8 cellular contexts compared by ENCODE assay signal in the genomic region with DNA sequence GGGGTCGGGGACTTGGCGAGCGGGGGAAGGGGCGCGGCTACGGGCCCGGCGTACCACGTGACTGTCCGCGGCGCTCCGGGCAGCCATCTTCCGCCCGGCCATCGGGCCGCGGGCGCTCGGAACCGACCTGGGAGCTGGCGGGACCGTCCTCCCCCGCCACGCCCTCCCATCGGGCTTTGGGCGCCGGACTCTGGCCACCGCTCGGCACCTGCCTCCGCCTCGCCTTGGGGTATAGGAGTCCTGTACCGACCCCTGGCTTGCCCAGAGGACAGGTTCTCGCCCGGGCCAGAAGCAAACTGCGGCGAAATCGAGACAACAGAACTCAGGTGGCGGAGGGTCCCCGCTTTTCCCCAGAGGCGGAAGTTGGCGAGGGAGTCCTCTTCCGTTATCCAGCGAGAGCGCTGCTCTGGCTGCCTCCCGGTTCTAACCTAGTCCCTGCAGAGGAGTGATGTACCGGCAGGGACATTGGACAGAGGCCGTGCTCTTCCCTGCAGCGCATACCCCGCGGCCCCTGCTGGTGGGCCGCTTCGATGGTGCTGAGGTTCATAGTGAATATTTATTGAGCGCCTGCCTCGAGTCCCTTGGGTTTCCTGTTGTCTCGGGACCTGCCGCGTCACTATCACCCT. TPM values are rescaled to one million over a fixed set of nuclear protein-coding genes. Genes with fewer than 3 reads are reported as not detected.
DNase-seq lines count a peak whose midpoint lies in the region; ATAC-seq and TF ChIP-seq lines count a peak whose summit lies in the region.

No MANE protein-coding gene starts in this region.

- H3K9ac ChIP-seq in endocrine pancreas (ENCODE audit: control insufficient read depth, insufficient read depth, low read length) = peak overlapping the region; percentile 55

- H3K27me3 Mint-ChIP-seq in CD8-positive, alpha-beta T cell (ENCODE audit: low read depth) = no peaks in the 10 kb centered on the region
- H3K27me3 Mint-ChIP-seq in activated CD8-positive, alpha-beta memory T cell treated with anti-CD3 and anti-CD28 coated beads, Interleukin-2, amount 10 ng/mL, durations not matched to agents 7 days and 5 days = peaks cover 14% of the 10 kb centered on the region

- H3K4me3 ChIP-seq in CD8-positive, alpha-beta T cell (ENCODE audit: low read depth, low read length) = peak overlapping the region; percentile 97
- peak overlapping the region; percentile 90 for H3K4me3 ChIP-seq in endocrine pancreas (ENCODE audit: control insufficient read depth, insufficient read depth, low read length)

- H3K4me1 Mint-ChIP-seq in CD8-positive, alpha-beta T cell (ENCODE audit: low read depth) = peaks cover 29% of the 10 kb centered on the region
- peaks cover 45% of the 10 kb centered on the region for H3K4me1 Mint-ChIP-seq in activated CD8-positive, alpha-beta memory T cell treated with anti-CD3 and anti-CD28 coated beads, Interleukin-2, amount 10 ng/mL, durations not matched to agents 7 days and 5 days

- H3K9me3 Mint-ChIP-seq in CD8-positive, alpha-beta T cell = no peaks in the 10 kb centered on the region
- no peaks in the 10 kb centered on the region for H3K9me3 Mint-ChIP-seq in activated CD8-positive, alpha-beta memory T cell treated with anti-CD3 and anti-CD28 coated beads, Interleukin-2, amount 10 ng/mL, durations not matched to agents 7 days and 5 days (ENCODE audit: low read depth)

- peaks cover 24% of the 10 kb centered on the region for H3K36me3 Mint-ChIP-seq in CD8-positive, alpha-beta T cell
- H3K36me3 Mint-ChIP-seq in activated CD8-positive, alpha-beta memory T cell treated with anti-CD3 and anti-CD28 coated beads, Interleukin-2, amount 10 ng/mL, durations not matched to agents 7 days and 5 days = peaks cover 12% of the 10 kb centered on the region

- peak overlapping the region; percentile 99 for H3K27ac ChIP-seq in CD8-positive, alpha-beta T cell (ENCODE audit: low read depth, low read length)

- H3K4me3 Mint-ChIP-seq in CD8-positive, alpha-beta T cell = peak overlapping the region; percentile 97
- peak overlapping the region; percentile 95 for H3K4me3 Mint-ChIP-seq in activated CD8-positive, alpha-beta memory T cell treated with anti-CD3 and anti-CD28 coated beads, Interleukin-2, amount 10 ng/mL, durations not matched to agents 7 days and 5 days

- H3K4me1 ChIP-seq in CD8-positive, alpha-beta T cell (ENCODE audit: insufficient read depth, low read length) = peaks cover 24% of the 10 kb centered on the region
- peaks cover 21% of the 10 kb centered on the region for H3K4me1 ChIP-seq in endocrine pancreas (ENCODE audit: control insufficient read depth, insufficient read depth, low read length)

- ATAC-seq in CD8-positive, alpha-beta T cell = peak; percentile 32
- peak; percentile 38 for ATAC-seq in HG03342 (IDR thresholded peaks at IDR 0.05; ENCODE audit: unreplicated experiment)
- peak; percentile 50 for ATAC-seq in activated CD8-positive, alpha-beta memory T cell treated with anti-CD3 and anti-CD28 coated beads, Interleukin-2, amount 10 ng/mL, durations not matched to agents 7 days and 5 days

- no peaks in the 10 kb centered on the region for H3K36me3 ChIP-seq in CD8-positive, alpha-beta T cell (ENCODE audit: insufficient read depth, low read length)
- H3K36me3 ChIP-seq in endocrine pancreas (ENCODE audit: control insufficient read depth, insufficient read depth, low read length) = no peaks in the 10 kb centered on the region

- peak; percentile 32 to 79 (median 61) for DNase-seq in CD8-positive, alpha-beta T cell
- peak; percentile 87 for DNase-seq in NCI-H774 (lab: John Stamatoyannopoulos, UW)
- peak; percentile 76 for DNase-seq in activated CD8-positive, alpha-beta memory T cell treated with anti-CD3 and anti-CD28 coated beads, Interleukin-2, amount 10 ng/mL, durations not matched to agents 7 days and 5 days
- peak; percentile 95 for DNase-seq in mesenteric fat pad (ENCODE audit: low spot score)
- peak; percentile 42 for DNase-seq in stimulated activated CD8-positive, alpha-beta memory T cell treated with anti-CD3 and anti-CD28 coated beads, Interleukin-4, amount 100 ng/mL, for 24 hours (ENCODE audit: low read depth)

- intact Hi-C loops in CD8-positive, alpha-beta T cell (cut with DNase I, micrococcal nuclease) = loop anchor here (1.0 to 10.0 kb wide), 9 partner anchors 28 to 1090 kb away; a partner anchor contains a TSS

- CTCF ChIA-PET in CD8-positive, alpha-beta T cell (lab: Charles Lee) = interaction anchor here (0.7 to 1.9 kb wide), 6 partner anchors 27 to 207 kb away, joined by 3 to 6 read pairs (median 4); no protein-coding TSS in a partner anchor
- CTCF ChIA-PET in activated CD8-positive, alpha-beta memory T cell treated with anti-CD3 and anti-CD28 coated beads, Interleukin-2, amount 10 ng/mL, durations not matched to agents 7 days and 5 days (lab: Charles Lee) = interaction anchor here (0.8 to 3.4 kb wide), 6 partner anchors 12 to 228 kb away, joined by 3 to 21 read pairs (median 4); no protein-coding TSS in a partner anchor

- peak; percentile 57 for TF ChIP-seq CTCF in CD8-positive, alpha-beta T cell (IDR thresholded peaks at IDR 0.05)

- peak; percentile 75 for TF ChIP-seq POLR2A in GM19193 (IDR thresholded peaks at IDR 0.05; ENCODE audit: extremely low read depth, insufficient read depth, insufficient read length)

- POLR2A ChIA-PET in CD8-positive, alpha-beta T cell (lab: Charles Lee) = interaction anchor here (0.7 to 6.5 kb wide), 12 partner anchors 9 to 1086 kb away, joined by 3 to 40 read pairs (median 4); a partner anchor contains a TSS

- H3K27ac Mint-ChIP-seq in CD8-positive, alpha-beta T cell = peak overlapping the region; percentile 96
- peak overlapping the region; percentile 92 for H3K27ac Mint-ChIP-seq in activated CD8-positive, alpha-beta memory T cell treated with anti-CD3 and anti-CD28 coated beads, Interleukin-2, amount 10 ng/mL, durations not matched to agents 7 days and 5 days

- no peaks in the 10 kb centered on the region for H3K27me3 ChIP-seq in CD8-positive, alpha-beta T cell (ENCODE audit: insufficient read depth, low read length)
- H3K27me3 ChIP-seq in endocrine pancreas (ENCODE audit: control insufficient read depth, insufficient read depth, low read length) = no peaks in the 10 kb centered on the region

- H3K9me3 ChIP-seq in CD8-positive, alpha-beta T cell (ENCODE audit: low read length) = no peaks in the 10 kb centered on the region
- no peaks in the 10 kb centered on the region for H3K9me3 ChIP-seq in endocrine pancreas (ENCODE audit: control insufficient read depth, low read length)

RNA-seq across cellular contexts. Expression of a gene that starts 1.2 kb away (rescaled TPM):
- 10 to 100 TPM; 17.0 to 19.9 TPM for total RNA-seq in CD8-positive, alpha-beta T cell
- total RNA-seq in activated CD8-positive, alpha-beta memory T cell treated with anti-CD3 and anti-CD28 coated beads, Interleukin-2, amount 10 ng/mL, durations not matched to agents 7 days and 5 days = 10 to 100 TPM; 37.0 to 38.4 TPM
- total RNA-seq in mesenteric fat pad = 37.2 TPM

Comparison
In these comparisons a context has a peak if more than half of its experiments do, and no peak if none do; other contexts are left out.
1. Peak in every context shown above with its lines: DNase-seq, ATAC-seq, H3K4me3 ChIP-seq and H3K27ac ChIP-seq.
2. DNase-seq: peak in every context shown above with its lines; median percentile 95 in mesenteric fat pad; 87 in NCI-H774; 76 in activated CD8-positive, alpha-beta memory T cell treated with anti-CD3 and anti-CD28 coated beads, Interleukin-2, amount 10 ng/mL, durations not matched to agents 7 days and 5 days; 61 in CD8-positive, alpha-beta T cell; 42 in stimulated activated CD8-positive, alpha-beta memory T cell treated with anti-CD3 and anti-CD28 coated beads, Interleukin-4, amount 100 ng/mL, for 24 hours.